8 cellular contexts compared by ENCODE assay signal in genomic region chr11:110907629-110908028, GRCh38.
DNase-seq lines count a peak whose midpoint lies in the region; ATAC-seq and TF ChIP-seq lines count a peak whose summit lies in the region.

No MANE protein-coding gene starts in this region.

- in situ Hi-C loops in astrocyte of the cerebellum (cut with HindIII; ENCODE audit: low sequenced_read_pairs): loop anchor here (5.0 kb wide), 1 partner anchor 95 kb away; no protein-coding TSS in a partner anchor

- no peak overlapping the region for H3K27ac Mint-ChIP-seq in activated CD4-positive, alpha-beta T cell treated with anti-CD3 and anti-CD28 coated beads, Interleukin-2, amount 10 ng/mL, durations not matched to agents 24 days and 14 days
- H3K27ac Mint-ChIP-seq in natural killer cell treated with Interleukin-12 subunit alpha and Interleukin-12 subunit beta and Interleukin-15 and Interleukin-18, amount 100 ng/mL, for 72 hours: peak overlapping the region in 1 of 2 donors; percentile 18

- H3K4me3 ChIP-seq in MG63 (no peak overlapping the region), astrocyte of the cerebellum (ENCODE audit: low read depth, low read length) (no peak overlapping the region)

- no peak for TF ChIP-seq CTCF in astrocyte of the cerebellum (IDR thresholded peaks at IDR 0.05; ENCODE audit: low read depth, low read length, missing control alignments)

- no peaks in the 10 kb centered on the region for H3K36me3 ChIP-seq in MG63

- H3K9me3 Mint-ChIP-seq in activated CD4-positive, alpha-beta T cell treated with anti-CD3 and anti-CD28 coated beads, Interleukin-2, amount 10 ng/mL, durations not matched to agents 24 days and 14 days: peaks cover 13% of the 10 kb centered on the region
- H3K9me3 Mint-ChIP-seq in natural killer cell treated with Interleukin-12 subunit alpha and Interleukin-12 subunit beta and Interleukin-15 and Interleukin-18, amount 100 ng/mL, for 72 hours: peaks cover 4% of the 10 kb centered on the region

- H3K4me1 Mint-ChIP-seq in activated CD4-positive, alpha-beta T cell treated with anti-CD3 and anti-CD28 coated beads, Interleukin-2, amount 10 ng/mL, durations not matched to agents 24 days and 14 days: peaks cover 18% of the 10 kb centered on the region
- H3K4me1 Mint-ChIP-seq in natural killer cell treated with Interleukin-12 subunit alpha and Interleukin-12 subunit beta and Interleukin-15 and Interleukin-18, amount 100 ng/mL, for 72 hours (ENCODE audit: low read depth in 2 of 2): peaks cover 10 to 12% of the 10 kb centered on the region in 2 donors

- intact Hi-C loops in activated CD4-positive, alpha-beta T cell treated with anti-CD3 and anti-CD28 coated beads, Interleukin-2, amount 10 ng/mL, durations not matched to agents 24 days and 14 days (cut with micrococcal nuclease): no loop called here

- peak overlapping the region; percentile 36 for H3K4me3 Mint-ChIP-seq in activated CD4-positive, alpha-beta T cell treated with anti-CD3 and anti-CD28 coated beads, Interleukin-2, amount 10 ng/mL, durations not matched to agents 24 days and 14 days
- H3K4me3 Mint-ChIP-seq in natural killer cell treated with Interleukin-12 subunit alpha and Interleukin-12 subunit beta and Interleukin-15 and Interleukin-18, amount 100 ng/mL, for 72 hours: peak overlapping the region; percentile 1

- no peaks in the 10 kb centered on the region for H3K36me3 Mint-ChIP-seq in activated CD4-positive, alpha-beta T cell treated with anti-CD3 and anti-CD28 coated beads, Interleukin-2, amount 10 ng/mL, durations not matched to agents 24 days and 14 days (ENCODE audit: low read depth)
- no peaks in the 10 kb centered on the region for H3K36me3 Mint-ChIP-seq in natural killer cell treated with Interleukin-12 subunit alpha and Interleukin-12 subunit beta and Interleukin-15 and Interleukin-18, amount 100 ng/mL, for 72 hours

- no peaks in the 10 kb centered on the region for H3K9me3 ChIP-seq in MG63

- peak; percentile 76 for DNase-seq in activated CD4-positive, alpha-beta T cell treated with anti-CD3 and anti-CD28 coated beads, Interleukin-2, amount 10 ng/mL, durations not matched to agents 24 days and 14 days
- no peak for DNase-seq in activated CD4-positive, alpha-beta T cell treated with anti-CD3 and anti-CD28 coated beads, Interleukin-2, amount 50 U/mL, for 4 hours
- DNase-seq in MG63: peak; percentile 73
- DNase-seq in astrocyte of the cerebellum (ENCODE audit: low read depth): peak; percentile 98
- DNase-seq in natural killer cell treated with Interleukin-12 subunit alpha and Interleukin-12 subunit beta and Interleukin-15 and Interleukin-18, amount 100 ng/mL, for 72 hours (ENCODE audit: low spot score): no peak
- no peak for DNase-seq in stimulated activated CD8-positive, alpha-beta memory T cell treated with anti-CD3 and anti-CD28 coated beads, Interleukin-4, amount 100 ng/mL, for 48 hours
- no peak for DNase-seq in NCI-H1694 (lab: John Stamatoyannopoulos, UW)

- ATAC-seq in natural killer cell treated with Interleukin-12 subunit alpha and Interleukin-12 subunit beta and Interleukin-15 and Interleukin-18, amount 100 ng/mL, for 72 hours: peak; percentile 48
- no peak for ATAC-seq in GM19463 (IDR thresholded peaks at IDR 0.05; ENCODE audit: unreplicated experiment)

- H3K27me3 Mint-ChIP-seq in activated CD4-positive, alpha-beta T cell treated with anti-CD3 and anti-CD28 coated beads, Interleukin-2, amount 10 ng/mL, durations not matched to agents 24 days and 14 days: no peaks in the 10 kb centered on the region
- H3K27me3 Mint-ChIP-seq in natural killer cell treated with Interleukin-12 subunit alpha and Interleukin-12 subunit beta and Interleukin-15 and Interleukin-18, amount 100 ng/mL, for 72 hours: peaks cover 0 to 2% of the 10 kb centered on the region in 2 donors

- no peaks in the 10 kb centered on the region for H3K27me3 ChIP-seq in MG63

Comparison
In these comparisons a context has a peak if more than half of its experiments do, and no peak if none do; other contexts are left out.
1. DNase-seq: peak in activated CD4-positive, alpha-beta T cell treated with anti-CD3 and anti-CD28 coated beads, Interleukin-2, amount 10 ng/mL, durations not matched to agents 24 days and 14 days (single experiment), MG63 (single experiment) and astrocyte of the cerebellum (single experiment); none in activated CD4-positive, alpha-beta T cell treated with anti-CD3 and anti-CD28 coated beads, Interleukin-2, amount 50 U/mL, for 4 hours (0 of 2), natural killer cell treated with Interleukin-12 subunit alpha and Interleukin-12 subunit beta and Interleukin-15 and Interleukin-18, amount 100 ng/mL, for 72 hours (single experiment), stimulated activated CD8-positive, alpha-beta memory T cell treated with anti-CD3 and anti-CD28 coated beads, Interleukin-4, amount 100 ng/mL, for 48 hours (single experiment) and NCI-H1694 (single experiment).